ENCODE assay signal across 1 cellular context in genomic region chr12:132554857-132555630, GRCh38.
A peak's percentile ranks its signal among the peaks of the same experiment; 100 is the strongest.
TF ChIP-seq lines count a peak whose summit lies in the region.

No MANE protein-coding gene starts in this region.

TF ChIP-seq in HepG2, 621 proteins besides CTCF, POLR2A, EP300 and RAD21:
- no peak for TF ChIP-seq BRD4 (CRISPR knock-in tag; IDR thresholded peaks at IDR 0.05)
- TF ChIP-seq, protein P1, sequence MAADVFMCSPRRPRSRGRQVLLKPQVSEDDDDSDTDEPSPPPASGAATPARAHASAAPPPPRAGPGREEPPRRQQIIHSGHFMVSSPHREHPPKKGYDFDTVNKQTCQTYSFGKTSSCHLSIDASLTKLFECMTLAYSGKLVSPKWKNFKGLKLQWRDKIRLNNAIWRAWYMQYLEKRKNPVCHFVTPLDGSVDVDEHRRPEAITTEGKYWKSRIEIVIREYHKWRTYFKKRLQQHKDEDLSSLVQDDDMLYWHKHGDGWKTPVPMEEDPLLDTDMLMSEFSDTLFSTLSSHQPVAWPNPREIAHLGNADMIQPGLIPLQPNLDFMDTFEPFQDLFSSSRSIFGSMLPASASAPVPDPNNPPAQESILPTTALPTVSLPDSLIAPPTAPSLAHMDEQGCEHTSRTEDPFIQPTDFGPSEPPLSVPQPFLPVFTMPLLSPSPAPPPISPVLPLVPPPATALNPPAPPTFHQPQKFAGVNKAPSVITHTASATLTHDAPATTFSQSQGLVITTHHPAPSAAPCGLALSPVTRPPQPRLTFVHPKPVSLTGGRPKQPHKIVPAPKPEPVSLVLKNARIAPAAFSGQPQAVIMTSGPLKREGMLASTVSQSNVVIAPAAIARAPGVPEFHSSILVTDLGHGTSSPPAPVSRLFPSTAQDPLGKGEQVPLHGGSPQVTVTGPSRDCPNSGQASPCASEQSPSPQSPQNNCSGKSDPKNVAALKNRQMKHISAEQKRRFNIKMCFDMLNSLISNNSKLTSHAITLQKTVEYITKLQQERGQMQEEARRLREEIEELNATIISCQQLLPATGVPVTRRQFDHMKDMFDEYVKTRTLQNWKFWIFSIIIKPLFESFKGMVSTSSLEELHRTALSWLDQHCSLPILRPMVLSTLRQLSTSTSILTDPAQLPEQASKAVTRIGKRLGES (CRISPR knock-in tag; IDR thresholded peaks at IDR 0.05; ENCODE audit: borderline replicate concordance) = no peak
- TF ChIP-seq KDM1A (CRISPR knock-in tag; IDR thresholded peaks at IDR 0.05) = no peak
- TF ChIP-seq ZFP36L1 (CRISPR knock-in tag; IDR thresholded peaks at IDR 0.05) = no peak
- no peak for TF ChIP-seq ZBTB38 (CRISPR knock-in tag; IDR thresholded peaks at IDR 0.05)
- TF ChIP-seq, protein P2, sequence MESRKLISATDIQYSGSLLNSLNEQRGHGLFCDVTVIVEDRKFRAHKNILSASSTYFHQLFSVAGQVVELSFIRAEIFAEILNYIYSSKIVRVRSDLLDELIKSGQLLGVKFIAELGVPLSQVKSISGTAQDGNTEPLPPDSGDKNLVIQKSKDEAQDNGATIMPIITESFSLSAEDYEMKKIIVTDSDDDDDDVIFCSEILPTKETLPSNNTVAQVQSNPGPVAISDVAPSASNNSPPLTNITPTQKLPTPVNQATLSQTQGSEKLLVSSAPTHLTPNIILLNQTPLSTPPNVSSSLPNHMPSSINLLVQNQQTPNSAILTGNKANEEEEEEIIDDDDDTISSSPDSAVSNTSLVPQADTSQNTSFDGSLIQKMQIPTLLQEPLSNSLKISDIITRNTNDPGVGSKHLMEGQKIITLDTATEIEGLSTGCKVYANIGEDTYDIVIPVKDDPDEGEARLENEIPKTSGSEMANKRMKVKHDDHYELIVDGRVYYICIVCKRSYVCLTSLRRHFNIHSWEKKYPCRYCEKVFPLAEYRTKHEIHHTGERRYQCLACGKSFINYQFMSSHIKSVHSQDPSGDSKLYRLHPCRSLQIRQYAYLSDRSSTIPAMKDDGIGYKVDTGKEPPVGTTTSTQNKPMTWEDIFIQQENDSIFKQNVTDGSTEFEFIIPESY (CRISPR knock-in tag; IDR thresholded peaks at IDR 0.05) = peak; percentile 100
- TF ChIP-seq XRCC5 (optimal IDR thresholded peaks at IDR 0.05; ENCODE audit: low read length) = peak; percentile 44
- TF ChIP-seq STAG1 (CRISPR knock-in tag; IDR thresholded peaks at IDR 0.05) = peak; percentile 60
- no peak for TF ChIP-seq TCF7L2 (IDR thresholded peaks at IDR 0.05; ENCODE audit: low read depth, low read length)
- no peak for TF ChIP-seq DNMT1 (CRISPR knock-in tag; IDR thresholded peaks at IDR 0.05)
- no peak for TF ChIP-seq RBM22 (optimal IDR thresholded peaks at IDR 0.05; ENCODE audit: low read length)
- TF ChIP-seq, protein P3, sequence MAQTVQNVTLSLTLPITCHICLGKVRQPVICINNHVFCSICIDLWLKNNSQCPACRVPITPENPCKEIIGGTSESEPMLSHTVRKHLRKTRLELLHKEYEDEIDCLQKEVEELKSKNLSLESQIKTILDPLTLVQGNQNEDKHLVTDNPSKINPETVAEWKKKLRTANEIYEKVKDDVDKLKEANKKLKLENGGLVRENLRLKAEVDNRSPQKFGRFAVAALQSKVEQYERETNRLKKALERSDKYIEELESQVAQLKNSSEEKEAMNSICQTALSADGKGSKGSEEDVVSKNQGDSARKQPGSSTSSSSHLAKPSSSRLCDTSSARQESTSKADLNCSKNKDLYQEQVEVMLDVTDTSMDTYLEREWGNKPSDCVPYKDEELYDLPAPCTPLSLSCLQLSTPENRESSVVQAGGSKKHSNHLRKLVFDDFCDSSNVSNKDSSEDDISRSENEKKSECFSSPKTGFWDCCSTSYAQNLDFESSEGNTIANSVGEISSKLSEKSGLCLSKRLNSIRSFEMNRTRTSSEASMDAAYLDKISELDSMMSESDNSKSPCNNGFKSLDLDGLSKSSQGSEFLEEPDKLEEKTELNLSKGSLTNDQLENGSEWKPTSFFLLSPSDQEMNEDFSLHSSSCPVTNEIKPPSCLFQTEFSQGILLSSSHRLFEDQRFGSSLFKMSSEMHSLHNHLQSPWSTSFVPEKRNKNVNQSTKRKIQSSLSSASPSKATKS (CRISPR knock-in tag; IDR thresholded peaks at IDR 0.05) = no peak
- no peak for TF ChIP-seq ZNF644 (CRISPR knock-in tag; IDR thresholded peaks at IDR 0.05; ENCODE audit: low read depth)
- TF ChIP-seq MTA1 (CRISPR knock-in tag; IDR thresholded peaks at IDR 0.05; ENCODE audit: borderline replicate concordance) = no peak
- TF ChIP-seq, protein P4, sequence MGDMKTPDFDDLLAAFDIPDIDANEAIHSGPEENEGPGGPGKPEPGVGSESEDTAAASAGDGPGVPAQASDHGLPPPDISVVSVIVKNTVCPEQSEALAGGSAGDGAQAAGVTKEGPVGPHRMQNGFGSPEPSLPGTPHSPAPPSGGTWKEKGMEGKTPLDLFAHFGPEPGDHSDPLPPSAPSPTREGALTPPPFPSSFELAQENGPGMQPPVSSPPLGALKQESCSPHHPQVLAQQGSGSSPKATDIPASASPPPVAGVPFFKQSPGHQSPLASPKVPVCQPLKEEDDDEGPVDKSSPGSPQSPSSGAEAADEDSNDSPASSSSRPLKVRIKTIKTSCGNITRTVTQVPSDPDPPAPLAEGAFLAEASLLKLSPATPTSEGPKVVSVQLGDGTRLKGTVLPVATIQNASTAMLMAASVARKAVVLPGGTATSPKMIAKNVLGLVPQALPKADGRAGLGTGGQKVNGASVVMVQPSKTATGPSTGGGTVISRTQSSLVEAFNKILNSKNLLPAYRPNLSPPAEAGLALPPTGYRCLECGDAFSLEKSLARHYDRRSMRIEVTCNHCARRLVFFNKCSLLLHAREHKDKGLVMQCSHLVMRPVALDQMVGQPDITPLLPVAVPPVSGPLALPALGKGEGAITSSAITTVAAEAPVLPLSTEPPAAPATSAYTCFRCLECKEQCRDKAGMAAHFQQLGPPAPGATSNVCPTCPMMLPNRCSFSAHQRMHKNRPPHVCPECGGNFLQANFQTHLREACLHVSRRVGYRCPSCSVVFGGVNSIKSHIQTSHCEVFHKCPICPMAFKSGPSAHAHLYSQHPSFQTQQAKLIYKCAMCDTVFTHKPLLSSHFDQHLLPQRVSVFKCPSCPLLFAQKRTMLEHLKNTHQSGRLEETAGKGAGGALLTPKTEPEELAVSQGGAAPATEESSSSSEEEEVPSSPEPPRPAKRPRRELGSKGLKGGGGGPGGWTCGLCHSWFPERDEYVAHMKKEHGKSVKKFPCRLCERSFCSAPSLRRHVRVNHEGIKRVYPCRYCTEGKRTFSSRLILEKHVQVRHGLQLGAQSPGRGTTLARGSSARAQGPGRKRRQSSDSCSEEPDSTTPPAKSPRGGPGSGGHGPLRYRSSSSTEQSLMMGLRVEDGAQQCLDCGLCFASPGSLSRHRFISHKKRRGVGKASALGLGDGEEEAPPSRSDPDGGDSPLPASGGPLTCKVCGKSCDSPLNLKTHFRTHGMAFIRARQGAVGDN (CRISPR knock-in tag; IDR thresholded peaks at IDR 0.05) = no peak
- no peak for TF ChIP-seq ZNF333 (CRISPR knock-in tag; IDR thresholded peaks at IDR 0.05; ENCODE audit: borderline replicate concordance)
- no peak for TF ChIP-seq MEIS1 (CRISPR knock-in tag; IDR thresholded peaks at IDR 0.05; ENCODE audit: borderline replicate concordance)
- TF ChIP-seq GABPB1 (CRISPR knock-in tag; IDR thresholded peaks at IDR 0.05) = no peak
- TF ChIP-seq KAT2B (IDR thresholded peaks at IDR 0.05; ENCODE audit: borderline replicate concordance, low read depth, low read length) = no peak
- TF ChIP-seq ZNF230 (CRISPR knock-in tag; IDR thresholded peaks at IDR 0.05) = no peak
- TF ChIP-seq MIER3 (CRISPR knock-in tag; IDR thresholded peaks at IDR 0.05; ENCODE audit: borderline replicate concordance) = no peak
- TF ChIP-seq PLRG1 (conservative IDR thresholded peaks at IDR 0.05) = no peak
- TF ChIP-seq ZIK1 (CRISPR knock-in tag; IDR thresholded peaks at IDR 0.05; ENCODE audit: borderline replicate concordance, low read depth) = no peak
- TF ChIP-seq, protein P5, sequence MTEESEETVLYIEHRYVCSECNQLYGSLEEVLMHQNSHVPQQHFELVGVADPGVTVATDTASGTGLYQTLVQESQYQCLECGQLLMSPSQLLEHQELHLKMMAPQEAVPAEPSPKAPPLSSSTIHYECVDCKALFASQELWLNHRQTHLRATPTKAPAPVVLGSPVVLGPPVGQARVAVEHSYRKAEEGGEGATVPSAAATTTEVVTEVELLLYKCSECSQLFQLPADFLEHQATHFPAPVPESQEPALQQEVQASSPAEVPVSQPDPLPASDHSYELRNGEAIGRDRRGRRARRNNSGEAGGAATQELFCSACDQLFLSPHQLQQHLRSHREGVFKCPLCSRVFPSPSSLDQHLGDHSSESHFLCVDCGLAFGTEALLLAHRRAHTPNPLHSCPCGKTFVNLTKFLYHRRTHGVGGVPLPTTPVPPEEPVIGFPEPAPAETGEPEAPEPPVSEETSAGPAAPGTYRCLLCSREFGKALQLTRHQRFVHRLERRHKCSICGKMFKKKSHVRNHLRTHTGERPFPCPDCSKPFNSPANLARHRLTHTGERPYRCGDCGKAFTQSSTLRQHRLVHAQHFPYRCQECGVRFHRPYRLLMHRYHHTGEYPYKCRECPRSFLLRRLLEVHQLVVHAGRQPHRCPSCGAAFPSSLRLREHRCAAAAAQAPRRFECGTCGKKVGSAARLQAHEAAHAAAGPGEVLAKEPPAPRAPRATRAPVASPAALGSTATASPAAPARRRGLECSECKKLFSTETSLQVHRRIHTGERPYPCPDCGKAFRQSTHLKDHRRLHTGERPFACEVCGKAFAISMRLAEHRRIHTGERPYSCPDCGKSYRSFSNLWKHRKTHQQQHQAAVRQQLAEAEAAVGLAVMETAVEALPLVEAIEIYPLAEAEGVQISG (CRISPR knock-in tag; IDR thresholded peaks at IDR 0.05) = no peak
